29 cellular contexts compared by ENCODE assay signal in the genomic region with DNA sequence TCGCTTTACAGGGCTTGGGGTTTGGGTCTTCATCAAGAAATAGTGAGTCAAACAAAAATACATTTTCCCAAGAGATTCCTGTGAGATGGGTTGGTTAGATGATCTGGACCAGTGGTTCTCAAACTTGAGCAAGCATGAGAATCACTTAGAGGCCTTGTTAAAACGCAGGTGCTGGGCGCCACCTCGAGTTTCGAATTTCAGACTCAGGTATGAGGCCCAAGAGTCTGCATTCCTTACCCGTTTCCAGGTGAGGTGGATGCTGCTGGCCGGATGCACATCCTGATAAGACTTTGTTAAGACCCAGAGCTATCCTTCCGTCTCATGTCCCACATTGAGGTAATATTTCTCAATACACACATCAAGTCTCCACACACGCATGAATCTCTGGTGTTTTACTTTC.
"Had no signal": no experiment of that assay in that cellular context is flagged by ENCODE, and none has a peak within 500 bp of the region (broad histone marks: within the 10 kb centered on the region; RNA-seq: fewer than 3 reads in every experiment).

No MANE protein-coding gene starts in this region.

- H3K4me3 ChIP-seq: ascending aorta, cardiac muscle cell, K562, PC-9 had no signal

- H2AFZ ChIP-seq: PC-9 had no signal

- H3K4me2 ChIP-seq: PC-9 had no signal

- DNase-seq: activated CD4-positive, alpha-beta T cell treated with anti-CD3 and anti-CD28 coated beads for 1 hour; activated CD4-positive, alpha-beta T cell treated with anti-CD3 and anti-CD28 coated beads, Interleukin-2, amount 10 ng/mL, durations not matched to agents 24 days and 14 days; activated CD4-positive, alpha-beta T cell treated with anti-CD3 and anti-CD28 coated beads, Interleukin-2, amount 50 U/mL, for 4 hours; activated CD4-positive, CD25-positive, alpha-beta regulatory T cell; activated CD8-positive, alpha-beta T cell treated with anti-CD3 and anti-CD28 coated beads for 36 hours; activated effector memory CD4-positive, alpha-beta T cell treated with anti-CD3 and anti-CD28 coated beads, Interleukin-2, amount 50 U/mL, for 16 hours; activated naive CD4-positive, alpha-beta T cell; activated naive CD4-positive, alpha-beta T cell treated with anti-CD3 and anti-CD28 coated beads, Interleukin-2, amount 50 U/mL, for 16 hours; activated naive CD8-positive, alpha-beta T cell treated with anti-CD3 and anti-CD28 coated beads for 36 hours; activated T-cell treated with anti-CD3 and anti-CD28 coated beads, Interleukin-2, amount 50 U/mL, for 1 hour; activated T-cell treated with anti-CD3 and anti-CD28 coated beads, Interleukin-2, amount 50 U/mL, for 72 hours; amygdala; NCI-H1105 treated with DMSO at 0.1 percent for 48 hours; NCI-H1436; NCI-H187; NCI-H2029 treated with DMSO at 0.1 percent for 48 hours; NCI-H345; NCI-H524 treated with DMSO at 0.1 percent for 48 hours; NCI-H82; PC-9; Right ventricle myocardium superior; SW 1271; T-helper 1 cell; T1000; WERI-Rb-1 had no signal

- H3K27me3 ChIP-seq: ascending aorta, cardiac muscle cell had no signal

- H3K4me1 ChIP-seq: ascending aorta had no signal

- H3K27ac ChIP-seq: ascending aorta, cardiac muscle cell, PC-9, WERI-Rb-1 had no signal

- H3K36me3 ChIP-seq: ascending aorta, cardiac muscle cell, WERI-Rb-1 had no signal

- FAIRE-seq: K562, RCC 7860 had no signal
